9 cellular contexts compared by ENCODE assay signal in genomic region chr5:150641006-150641570, GRCh38. TPM values are rescaled to one million over a fixed set of nuclear protein-coding genes. Genes with fewer than 3 reads are reported as not detected.
A peak's percentile ranks its signal among the peaks of the same experiment; 100 is the strongest.
DNase-seq lines count a peak whose midpoint lies in the region; ATAC-seq and TF ChIP-seq lines count a peak whose summit lies in the region.
"Had no signal": no experiment of that assay in that cellular context is flagged by ENCODE, and none has a peak within 500 bp of the region (broad histone marks: within the 10 kb centered on the region; RNA-seq: fewer than 3 reads in every experiment).

No MANE protein-coding gene starts in this region.

- no peaks in the 10 kb centered on the region for H3K9me3 ChIP-seq in left ventricle myocardium inferior (replicated peaks)

- peaks cover 100% of the 10 kb centered on the region for H3K4me1 ChIP-seq in left ventricle myocardium inferior

- TF ChIP-seq CTCF in left ventricle myocardium inferior (IDR thresholded peaks at IDR 0.05; ENCODE audit: borderline replicate concordance) (no peak), retinal pigment epithelial cell (conservative IDR thresholded peaks at IDR 0.05; ENCODE audit: low read depth, low read length) (no peak)

- DNase-seq in Daoy (ENCODE audit: low read depth), result peak; percentile 94
- DNase-seq in astrocyte of the hippocampus (ENCODE audit: low read depth, low spot score), result peak; percentile 90
- peak; percentile 60 for DNase-seq in left ventricle myocardium inferior
- no peak for DNase-seq in retinal pigment epithelial cell (ENCODE audit: low read depth)
- no peak for DNase-seq in activated CD4-positive, alpha-beta T cell treated with anti-CD3 and anti-CD28 coated beads for 48 hours
- DNase-seq in NAMALWA (ENCODE audit: low spot score), result no peak
- no peak for DNase-seq in NCI-H748 (lab: John Stamatoyannopoulos, UW; ENCODE audit: unreplicated experiment)
- DNase-seq: NCI-H2029 had no signal

- peak overlapping the region; percentile 97 for H3K27ac ChIP-seq in left ventricle myocardium inferior (replicated peaks)

- ATAC-seq in GM18868 (IDR thresholded peaks at IDR 0.05; ENCODE audit: unreplicated experiment), result no peak

- H3K4me3 ChIP-seq in left ventricle myocardium inferior, result peak overlapping the region; percentile 66
- peak overlapping the region; percentile 65 for H3K4me3 ChIP-seq in retinal pigment epithelial cell (ENCODE audit: low read length)

- H3K27me3 ChIP-seq in left ventricle myocardium inferior (ENCODE audit: low read depth), result no peaks in the 10 kb centered on the region

- no peaks in the 10 kb centered on the region for H3K36me3 ChIP-seq in left ventricle myocardium inferior

- intact Hi-C loops in left ventricle myocardium inferior (cut with micrococcal nuclease), result no loop called here

RNA-seq across cellular contexts. Expression of gene SYNPO, which starts 0.6 kb away (rescaled TPM):
- total RNA-seq in Daoy (2014; rRNA removed; shearing (Covaris generic)), result 4.5 and 5.4 TPM in 2 replicates
- total RNA-seq in left ventricle myocardium inferior, result 715 TPM

RNA-seq across cellular contexts. Expression of gene MYOZ3, which starts 20.0 kb away (rescaled TPM):
- 0.09 TPM in 1 of 2 replicates, not detected in the other for total RNA-seq in Daoy (2014; rRNA removed; shearing (Covaris generic))
- 6.2 TPM for total RNA-seq in left ventricle myocardium inferior

RNA-seq across cellular contexts. Expression of gene RBM22, which starts 59.8 kb away (rescaled TPM):
- total RNA-seq in Daoy (2014; rRNA removed; shearing (Covaris generic)), result 51.4 and 51.9 TPM in 2 replicates
- total RNA-seq in left ventricle myocardium inferior, result 25.2 TPM

Comparison
In these comparisons a context has a peak if more than half of its experiments do, and no peak if none do; other contexts are left out.
1. DNase-seq: peak in Daoy (single experiment), astrocyte of the hippocampus (single experiment) and left ventricle myocardium inferior (single experiment); none in retinal pigment epithelial cell (single experiment), activated CD4-positive, alpha-beta T cell treated with anti-CD3 and anti-CD28 coated beads for 48 hours (single experiment), NAMALWA (single experiment) and NCI-H748 (single experiment).
2. RNA of gene SYNPO, which starts 0.6 kb away (total RNA-seq): 715 TPM in left ventricle myocardium inferior (single experiment); 4.5 to 5.4 TPM in Daoy; every median in the first group is over 100 times any median in the second.